ENCODE assay signal across 1 cellular context in the genomic region with DNA sequence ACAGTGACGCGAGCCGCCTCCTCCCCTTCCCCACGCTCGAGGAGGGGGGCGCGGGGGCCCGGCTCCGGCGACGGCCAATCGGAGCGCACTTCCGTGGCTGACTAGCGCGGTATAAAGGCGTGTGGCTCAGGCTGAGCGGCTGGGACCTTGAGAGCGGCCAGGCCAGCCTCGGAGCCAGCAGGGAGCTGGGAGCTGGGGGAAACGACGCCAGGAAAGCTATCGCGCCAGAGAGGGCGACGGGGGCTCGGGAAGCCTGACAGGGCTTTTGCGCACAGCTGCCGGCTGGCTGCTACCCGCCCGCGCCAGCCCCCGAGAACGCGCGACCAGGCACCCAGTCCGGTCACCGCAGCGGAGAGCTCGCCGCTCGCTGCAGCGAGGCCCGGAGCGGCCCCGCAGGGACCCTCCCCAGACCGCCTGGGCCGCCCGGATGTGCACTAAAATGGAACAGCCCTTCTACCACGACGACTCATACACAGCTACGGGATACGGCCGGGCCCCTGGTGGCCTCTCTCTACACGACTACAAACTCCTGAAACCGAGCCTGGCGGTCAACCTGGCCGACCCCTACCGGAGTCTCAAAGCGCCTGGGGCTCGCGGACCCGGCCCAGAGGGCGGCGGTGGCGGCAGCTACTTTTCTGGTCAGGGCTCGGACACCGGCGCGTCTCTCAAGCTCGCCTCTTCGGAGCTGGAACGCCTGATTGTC.
TF ChIP-seq lines count a peak whose summit lies in the region.

A gene (plus strand): TSS at position 142 of the 703 bp plus-strand sequence. CDS start 286 bp downstream, at position 428.

TF ChIP-seq in K562, 482 proteins besides CTCF, POLR2A, EP300 and RAD21 (continued from another document and continues in another):
- TF ChIP-seq, protein P1, sequence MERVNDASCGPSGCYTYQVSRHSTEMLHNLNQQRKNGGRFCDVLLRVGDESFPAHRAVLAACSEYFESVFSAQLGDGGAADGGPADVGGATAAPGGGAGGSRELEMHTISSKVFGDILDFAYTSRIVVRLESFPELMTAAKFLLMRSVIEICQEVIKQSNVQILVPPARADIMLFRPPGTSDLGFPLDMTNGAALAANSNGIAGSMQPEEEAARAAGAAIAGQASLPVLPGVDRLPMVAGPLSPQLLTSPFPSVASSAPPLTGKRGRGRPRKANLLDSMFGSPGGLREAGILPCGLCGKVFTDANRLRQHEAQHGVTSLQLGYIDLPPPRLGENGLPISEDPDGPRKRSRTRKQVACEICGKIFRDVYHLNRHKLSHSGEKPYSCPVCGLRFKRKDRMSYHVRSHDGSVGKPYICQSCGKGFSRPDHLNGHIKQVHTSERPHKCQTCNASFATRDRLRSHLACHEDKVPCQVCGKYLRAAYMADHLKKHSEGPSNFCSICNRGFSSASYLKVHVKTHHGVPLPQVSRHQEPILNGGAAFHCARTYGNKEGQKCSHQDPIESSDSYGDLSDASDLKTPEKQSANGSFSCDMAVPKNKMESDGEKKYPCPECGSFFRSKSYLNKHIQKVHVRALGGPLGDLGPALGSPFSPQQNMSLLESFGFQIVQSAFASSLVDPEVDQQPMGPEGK (CRISPR knock-in tag; IDR thresholded peaks at IDR 0.05; ENCODE audit: borderline replicate concordance) = no peak
- TF ChIP-seq, protein P2, sequence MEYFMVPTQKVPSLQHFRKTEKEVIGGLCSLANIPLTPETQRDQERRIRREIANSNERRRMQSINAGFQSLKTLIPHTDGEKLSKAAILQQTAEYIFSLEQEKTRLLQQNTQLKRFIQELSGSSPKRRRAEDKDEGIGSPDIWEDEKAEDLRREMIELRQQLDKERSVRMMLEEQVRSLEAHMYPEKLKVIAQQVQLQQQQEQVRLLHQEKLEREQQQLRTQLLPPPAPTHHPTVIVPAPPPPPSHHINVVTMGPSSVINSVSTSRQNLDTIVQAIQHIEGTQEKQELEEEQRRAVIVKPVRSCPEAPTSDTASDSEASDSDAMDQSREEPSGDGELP (CRISPR knock-in tag; IDR thresholded peaks at IDR 0.05; ENCODE audit: borderline replicate concordance) = peak; percentile 95
- TF ChIP-seq BACH1 (tag; IDR thresholded peaks at IDR 0.05) (no peak), SOX6 (IDR thresholded peaks at IDR 0.05) (0 out of 2 replicates have a peak, but pooled peaks have one; percentile 56), CREBBP (IDR thresholded peaks at IDR 0.05; ENCODE audit: low read depth, low read length) (no peak), ADNP (tag; IDR thresholded peaks at IDR 0.05) (no peak), ARNT (IDR thresholded peaks at IDR 0.05) (no peak), SPI1 (IDR thresholded peaks at IDR 0.05; ENCODE audit: borderline replicate concordance, low read depth, low read length) (peak; percentile 63), NRF1 (conservative IDR thresholded peaks at IDR 0.05 in 1 of 2, IDR thresholded peaks at IDR 0.05 in 1 of 2) (peak; percentile 66 to 75), RBM25 (IDR thresholded peaks at IDR 0.05; ENCODE audit: low read depth, low read length, severe bottlenecking) (peak; percentile 40), ETV1 (tag; conservative IDR thresholded peaks at IDR 0.05; ENCODE audit: low read depth) (peak; percentile 75), ZNF57 (CRISPR knock-in tag; IDR thresholded peaks at IDR 0.05) (no peak), EHMT2 (IDR thresholded peaks at IDR 0.05) (no peak), MCM3 (IDR thresholded peaks at IDR 0.05) (no peak), ZNF507 (tag; conservative IDR thresholded peaks at IDR 0.05) (no peak), CREM (IDR thresholded peaks at IDR 0.05; ENCODE audit: low read depth) (peak; percentile 92), CHD1 (IDR thresholded peaks at IDR 0.05; ENCODE audit: low read length) (no peak), SMARCB1 (IDR thresholded peaks at IDR 0.05; ENCODE audit: insufficient read length, low read depth) (no peak), ZNF24 (IDR thresholded peaks at IDR 0.05) (no peak), CREB1 (IDR thresholded peaks at IDR 0.05) (peak; percentile 77), CREB1 (CRISPR knock-in tag; IDR thresholded peaks at IDR 0.05) (peak; percentile 88), YBX1 (IDR thresholded peaks at IDR 0.05) (no peak), KDM2B (CRISPR knock-in tag; IDR thresholded peaks at IDR 0.05) (peak; percentile 71), MAFG (tag; conservative IDR thresholded peaks at IDR 0.05) (no peak), GABPB1 (CRISPR knock-in tag; IDR thresholded peaks at IDR 0.05) (peak; percentile 85), POLR2B (IDR thresholded peaks at IDR 0.05; ENCODE audit: low read depth, partially characterized antibody) (peak; percentile 100)
- TF ChIP-seq, protein P3, sequence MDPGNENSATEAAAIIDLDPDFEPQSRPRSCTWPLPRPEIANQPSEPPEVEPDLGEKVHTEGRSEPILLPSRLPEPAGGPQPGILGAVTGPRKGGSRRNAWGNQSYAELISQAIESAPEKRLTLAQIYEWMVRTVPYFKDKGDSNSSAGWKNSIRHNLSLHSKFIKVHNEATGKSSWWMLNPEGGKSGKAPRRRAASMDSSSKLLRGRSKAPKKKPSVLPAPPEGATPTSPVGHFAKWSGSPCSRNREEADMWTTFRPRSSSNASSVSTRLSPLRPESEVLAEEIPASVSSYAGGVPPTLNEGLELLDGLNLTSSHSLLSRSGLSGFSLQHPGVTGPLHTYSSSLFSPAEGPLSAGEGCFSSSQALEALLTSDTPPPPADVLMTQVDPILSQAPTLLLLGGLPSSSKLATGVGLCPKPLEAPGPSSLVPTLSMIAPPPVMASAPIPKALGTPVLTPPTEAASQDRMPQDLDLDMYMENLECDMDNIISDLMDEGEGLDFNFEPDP (CRISPR knock-in tag; IDR thresholded peaks at IDR 0.05) = peak; percentile 32; the same call in 1 of the 2 replicates
- TF ChIP-seq, protein P4, sequence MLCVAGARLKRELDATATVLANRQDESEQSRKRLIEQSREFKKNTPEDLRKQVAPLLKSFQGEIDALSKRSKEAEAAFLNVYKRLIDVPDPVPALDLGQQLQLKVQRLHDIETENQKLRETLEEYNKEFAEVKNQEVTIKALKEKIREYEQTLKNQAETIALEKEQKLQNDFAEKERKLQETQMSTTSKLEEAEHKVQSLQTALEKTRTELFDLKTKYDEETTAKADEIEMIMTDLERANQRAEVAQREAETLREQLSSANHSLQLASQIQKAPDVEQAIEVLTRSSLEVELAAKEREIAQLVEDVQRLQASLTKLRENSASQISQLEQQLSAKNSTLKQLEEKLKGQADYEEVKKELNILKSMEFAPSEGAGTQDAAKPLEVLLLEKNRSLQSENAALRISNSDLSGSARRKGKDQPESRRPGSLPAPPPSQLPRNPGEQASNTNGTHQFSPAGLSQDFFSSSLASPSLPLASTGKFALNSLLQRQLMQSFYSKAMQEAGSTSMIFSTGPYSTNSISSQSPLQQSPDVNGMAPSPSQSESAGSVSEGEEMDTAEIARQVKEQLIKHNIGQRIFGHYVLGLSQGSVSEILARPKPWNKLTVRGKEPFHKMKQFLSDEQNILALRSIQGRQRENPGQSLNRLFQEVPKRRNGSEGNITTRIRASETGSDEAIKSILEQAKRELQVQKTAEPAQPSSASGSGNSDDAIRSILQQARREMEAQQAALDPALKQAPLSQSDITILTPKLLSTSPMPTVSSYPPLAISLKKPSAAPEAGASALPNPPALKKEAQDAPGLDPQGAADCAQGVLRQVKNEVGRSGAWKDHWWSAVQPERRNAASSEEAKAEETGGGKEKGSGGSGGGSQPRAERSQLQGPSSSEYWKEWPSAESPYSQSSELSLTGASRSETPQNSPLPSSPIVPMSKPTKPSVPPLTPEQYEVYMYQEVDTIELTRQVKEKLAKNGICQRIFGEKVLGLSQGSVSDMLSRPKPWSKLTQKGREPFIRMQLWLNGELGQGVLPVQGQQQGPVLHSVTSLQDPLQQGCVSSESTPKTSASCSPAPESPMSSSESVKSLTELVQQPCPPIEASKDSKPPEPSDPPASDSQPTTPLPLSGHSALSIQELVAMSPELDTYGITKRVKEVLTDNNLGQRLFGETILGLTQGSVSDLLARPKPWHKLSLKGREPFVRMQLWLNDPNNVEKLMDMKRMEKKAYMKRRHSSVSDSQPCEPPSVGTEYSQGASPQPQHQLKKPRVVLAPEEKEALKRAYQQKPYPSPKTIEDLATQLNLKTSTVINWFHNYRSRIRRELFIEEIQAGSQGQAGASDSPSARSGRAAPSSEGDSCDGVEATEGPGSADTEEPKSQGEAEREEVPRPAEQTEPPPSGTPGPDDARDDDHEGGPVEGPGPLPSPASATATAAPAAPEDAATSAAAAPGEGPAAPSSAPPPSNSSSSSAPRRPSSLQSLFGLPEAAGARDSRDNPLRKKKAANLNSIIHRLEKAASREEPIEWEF (CRISPR knock-in tag; IDR thresholded peaks at IDR 0.05) = no peak
- TF ChIP-seq, protein P5, sequence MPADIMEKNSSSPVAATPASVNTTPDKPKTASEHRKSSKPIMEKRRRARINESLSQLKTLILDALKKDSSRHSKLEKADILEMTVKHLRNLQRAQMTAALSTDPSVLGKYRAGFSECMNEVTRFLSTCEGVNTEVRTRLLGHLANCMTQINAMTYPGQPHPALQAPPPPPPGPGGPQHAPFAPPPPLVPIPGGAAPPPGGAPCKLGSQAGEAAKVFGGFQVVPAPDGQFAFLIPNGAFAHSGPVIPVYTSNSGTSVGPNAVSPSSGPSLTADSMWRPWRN (IDR thresholded peaks at IDR 0.05; ENCODE audit: low read depth) = no peak
- TF ChIP-seq, protein P6, sequence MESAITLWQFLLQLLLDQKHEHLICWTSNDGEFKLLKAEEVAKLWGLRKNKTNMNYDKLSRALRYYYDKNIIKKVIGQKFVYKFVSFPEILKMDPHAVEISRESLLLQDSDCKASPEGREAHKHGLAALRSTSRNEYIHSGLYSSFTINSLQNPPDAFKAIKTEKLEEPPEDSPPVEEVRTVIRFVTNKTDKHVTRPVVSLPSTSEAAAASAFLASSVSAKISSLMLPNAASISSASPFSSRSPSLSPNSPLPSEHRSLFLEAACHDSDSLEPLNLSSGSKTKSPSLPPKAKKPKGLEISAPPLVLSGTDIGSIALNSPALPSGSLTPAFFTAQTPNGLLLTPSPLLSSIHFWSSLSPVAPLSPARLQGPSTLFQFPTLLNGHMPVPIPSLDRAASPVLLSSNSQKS (CRISPR knock-in tag; IDR thresholded peaks at IDR 0.05) = no peak
- TF ChIP-seq, protein P7, sequence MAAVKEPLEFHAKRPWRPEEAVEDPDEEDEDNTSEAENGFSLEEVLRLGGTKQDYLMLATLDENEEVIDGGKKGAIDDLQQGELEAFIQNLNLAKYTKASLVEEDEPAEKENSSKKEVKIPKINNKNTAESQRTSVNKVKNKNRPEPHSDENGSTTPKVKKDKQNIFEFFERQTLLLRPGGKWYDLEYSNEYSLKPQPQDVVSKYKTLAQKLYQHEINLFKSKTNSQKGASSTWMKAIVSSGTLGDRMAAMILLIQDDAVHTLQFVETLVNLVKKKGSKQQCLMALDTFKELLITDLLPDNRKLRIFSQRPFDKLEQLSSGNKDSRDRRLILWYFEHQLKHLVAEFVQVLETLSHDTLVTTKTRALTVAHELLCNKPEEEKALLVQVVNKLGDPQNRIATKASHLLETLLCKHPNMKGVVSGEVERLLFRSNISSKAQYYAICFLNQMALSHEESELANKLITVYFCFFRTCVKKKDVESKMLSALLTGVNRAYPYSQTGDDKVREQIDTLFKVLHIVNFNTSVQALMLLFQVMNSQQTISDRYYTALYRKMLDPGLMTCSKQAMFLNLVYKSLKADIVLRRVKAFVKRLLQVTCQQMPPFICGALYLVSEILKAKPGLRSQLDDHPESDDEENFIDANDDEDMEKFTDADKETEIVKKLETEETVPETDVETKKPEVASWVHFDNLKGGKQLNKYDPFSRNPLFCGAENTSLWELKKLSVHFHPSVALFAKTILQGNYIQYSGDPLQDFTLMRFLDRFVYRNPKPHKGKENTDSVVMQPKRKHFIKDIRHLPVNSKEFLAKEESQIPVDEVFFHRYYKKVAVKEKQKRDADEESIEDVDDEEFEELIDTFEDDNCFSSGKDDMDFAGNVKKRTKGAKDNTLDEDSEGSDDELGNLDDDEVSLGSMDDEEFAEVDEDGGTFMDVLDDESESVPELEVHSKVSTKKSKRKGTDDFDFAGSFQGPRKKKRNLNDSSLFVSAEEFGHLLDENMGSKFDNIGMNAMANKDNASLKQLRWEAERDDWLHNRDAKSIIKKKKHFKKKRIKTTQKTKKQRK (IDR thresholded peaks at IDR 0.05; ENCODE audit: borderline replicate concordance, low read depth, low read length) = no peak
- TF ChIP-seq, protein P8, sequence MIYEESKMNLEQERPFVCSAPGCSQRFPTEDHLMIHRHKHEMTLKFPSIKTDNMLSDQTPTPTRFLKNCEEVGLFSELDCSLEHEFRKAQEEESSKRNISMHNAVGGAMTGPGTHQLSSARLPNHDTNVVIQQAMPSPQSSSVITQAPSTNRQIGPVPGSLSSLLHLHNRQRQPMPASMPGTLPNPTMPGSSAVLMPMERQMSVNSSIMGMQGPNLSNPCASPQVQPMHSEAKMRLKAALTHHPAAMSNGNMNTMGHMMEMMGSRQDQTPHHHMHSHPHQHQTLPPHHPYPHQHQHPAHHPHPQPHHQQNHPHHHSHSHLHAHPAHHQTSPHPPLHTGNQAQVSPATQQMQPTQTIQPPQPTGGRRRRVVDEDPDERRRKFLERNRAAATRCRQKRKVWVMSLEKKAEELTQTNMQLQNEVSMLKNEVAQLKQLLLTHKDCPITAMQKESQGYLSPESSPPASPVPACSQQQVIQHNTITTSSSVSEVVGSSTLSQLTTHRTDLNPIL (CRISPR knock-in tag; IDR thresholded peaks at IDR 0.05) = no peak
- TF ChIP-seq, protein P9, sequence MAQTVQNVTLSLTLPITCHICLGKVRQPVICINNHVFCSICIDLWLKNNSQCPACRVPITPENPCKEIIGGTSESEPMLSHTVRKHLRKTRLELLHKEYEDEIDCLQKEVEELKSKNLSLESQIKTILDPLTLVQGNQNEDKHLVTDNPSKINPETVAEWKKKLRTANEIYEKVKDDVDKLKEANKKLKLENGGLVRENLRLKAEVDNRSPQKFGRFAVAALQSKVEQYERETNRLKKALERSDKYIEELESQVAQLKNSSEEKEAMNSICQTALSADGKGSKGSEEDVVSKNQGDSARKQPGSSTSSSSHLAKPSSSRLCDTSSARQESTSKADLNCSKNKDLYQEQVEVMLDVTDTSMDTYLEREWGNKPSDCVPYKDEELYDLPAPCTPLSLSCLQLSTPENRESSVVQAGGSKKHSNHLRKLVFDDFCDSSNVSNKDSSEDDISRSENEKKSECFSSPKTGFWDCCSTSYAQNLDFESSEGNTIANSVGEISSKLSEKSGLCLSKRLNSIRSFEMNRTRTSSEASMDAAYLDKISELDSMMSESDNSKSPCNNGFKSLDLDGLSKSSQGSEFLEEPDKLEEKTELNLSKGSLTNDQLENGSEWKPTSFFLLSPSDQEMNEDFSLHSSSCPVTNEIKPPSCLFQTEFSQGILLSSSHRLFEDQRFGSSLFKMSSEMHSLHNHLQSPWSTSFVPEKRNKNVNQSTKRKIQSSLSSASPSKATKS (CRISPR knock-in tag; IDR thresholded peaks at IDR 0.05) = no peak
- TF ChIP-seq, protein P10, sequence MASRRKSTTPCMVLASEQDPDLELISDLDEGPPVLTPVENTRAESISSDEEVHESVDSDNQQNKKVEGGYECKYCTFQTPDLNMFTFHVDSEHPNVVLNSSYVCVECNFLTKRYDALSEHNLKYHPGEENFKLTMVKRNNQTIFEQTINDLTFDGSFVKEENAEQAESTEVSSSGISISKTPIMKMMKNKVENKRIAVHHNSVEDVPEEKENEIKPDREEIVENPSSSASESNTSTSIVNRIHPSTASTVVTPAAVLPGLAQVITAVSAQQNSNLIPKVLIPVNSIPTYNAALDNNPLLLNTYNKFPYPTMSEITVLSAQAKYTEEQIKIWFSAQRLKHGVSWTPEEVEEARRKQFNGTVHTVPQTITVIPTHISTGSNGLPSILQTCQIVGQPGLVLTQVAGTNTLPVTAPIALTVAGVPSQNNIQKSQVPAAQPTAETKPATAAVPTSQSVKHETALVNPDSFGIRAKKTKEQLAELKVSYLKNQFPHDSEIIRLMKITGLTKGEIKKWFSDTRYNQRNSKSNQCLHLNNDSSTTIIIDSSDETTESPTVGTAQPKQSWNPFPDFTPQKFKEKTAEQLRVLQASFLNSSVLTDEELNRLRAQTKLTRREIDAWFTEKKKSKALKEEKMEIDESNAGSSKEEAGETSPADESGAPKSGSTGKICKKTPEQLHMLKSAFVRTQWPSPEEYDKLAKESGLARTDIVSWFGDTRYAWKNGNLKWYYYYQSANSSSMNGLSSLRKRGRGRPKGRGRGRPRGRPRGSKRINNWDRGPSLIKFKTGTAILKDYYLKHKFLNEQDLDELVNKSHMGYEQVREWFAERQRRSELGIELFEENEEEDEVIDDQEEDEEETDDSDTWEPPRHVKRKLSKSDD (conservative IDR thresholded peaks at IDR 0.05; ENCODE audit: low read length) = 0 out of 2 replicates have a peak, but pooled peaks have one; percentile 54
